ENCODE assay signal across 6 cellular contexts in the genomic region with DNA sequence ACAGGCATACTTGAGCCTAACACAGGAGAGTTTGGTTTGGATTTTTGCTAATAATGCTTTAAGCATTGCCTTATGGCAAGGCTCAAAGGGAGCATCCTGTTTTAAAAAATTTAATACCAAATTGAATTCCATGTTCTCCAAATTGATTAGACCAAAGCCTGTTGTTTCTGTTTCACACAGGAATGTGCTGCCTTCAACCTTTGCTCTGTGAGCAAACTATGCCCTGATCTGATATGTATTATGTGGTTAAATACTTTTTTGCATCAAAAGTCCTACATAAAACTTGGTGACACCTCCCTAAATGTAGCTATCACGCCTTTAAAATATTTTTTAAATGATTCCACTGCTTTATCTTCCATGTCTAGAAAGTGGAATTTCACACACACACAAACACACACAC.
"Had no signal": no experiment of that assay in that cellular context is flagged by ENCODE, and none has a peak within 500 bp of the region (broad histone marks: within the 10 kb centered on the region; RNA-seq: fewer than 3 reads in every experiment).

No MANE protein-coding gene starts in this region.

- H3K4me3 Mint-ChIP-seq: H9 had no signal

- H3K9ac ChIP-seq: GM23248 had no signal

- H3K27ac Mint-ChIP-seq: H9 had no signal

- H3K4me3 ChIP-seq: GM23248, K562 had no signal

- ATAC-seq: K562 had no signal

- DNase-seq: GM23248, H9, HCEC 1CT, IMR-90 had no signal

- H3K27ac ChIP-seq: GM23248, HL-60 had no signal
